8 cellular contexts compared by ENCODE assay signal in the genomic region with DNA sequence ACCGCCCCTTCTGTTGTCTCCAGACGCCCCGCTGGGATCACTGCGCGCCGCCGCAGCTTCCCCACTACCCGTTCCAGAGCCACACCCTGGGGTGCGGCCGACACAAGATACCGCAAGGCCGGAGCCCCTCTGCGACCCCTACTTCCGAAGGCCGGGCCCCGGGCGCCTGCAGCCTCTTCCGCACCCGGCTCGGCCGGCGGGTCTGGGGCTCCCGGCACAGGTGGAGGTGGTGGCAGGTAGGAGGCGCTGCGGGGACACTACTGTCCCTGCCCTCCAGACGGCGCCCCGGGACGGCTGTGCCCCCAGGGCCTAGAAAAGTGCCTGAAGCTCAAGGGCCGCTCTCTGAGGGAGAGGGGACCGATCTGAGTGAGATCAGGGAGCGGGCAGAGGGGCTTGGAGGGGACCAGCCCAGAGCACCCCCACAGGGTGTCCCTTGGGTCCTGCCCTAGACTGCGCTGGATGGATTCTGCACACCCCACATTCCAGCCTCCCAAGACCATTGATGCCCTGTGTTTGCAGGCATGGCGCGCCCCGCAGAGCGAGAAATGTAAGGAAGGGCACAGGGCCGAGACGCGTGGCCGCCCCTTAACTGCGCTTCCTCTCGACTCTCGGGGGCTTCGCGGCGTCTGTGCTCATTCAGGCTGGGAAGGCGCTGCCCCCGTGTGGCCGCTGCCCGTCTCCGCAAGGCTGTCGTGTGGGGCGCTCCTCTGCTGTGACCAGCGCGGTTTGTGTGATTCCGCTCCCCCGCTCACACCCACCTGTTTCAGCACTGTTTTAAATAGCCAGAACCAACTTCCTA.
A peak's percentile ranks its signal among the peaks of the same experiment; 100 is the strongest.
DNase-seq lines count a peak whose midpoint lies in the region; ATAC-seq lines count a peak whose summit lies in the region.

No MANE protein-coding gene starts in this region.

- peak overlapping the region in 1 of 2 experiments; percentile 9 for H3K23ac ChIP-seq in mesenchymal stem cell (ENCODE audit: low read length in 2 of 2)

- peak overlapping the region; percentile 76 for H2AFZ ChIP-seq in mesenchymal stem cell (ENCODE audit: low read depth, low read length)

- H2BK12ac ChIP-seq in mesenchymal stem cell (ENCODE audit: low read length in 2 of 2) = peak overlapping the region; percentile 2 to 69

- peak overlapping the region in 1 of 2 experiments; percentile 44 for H3K14ac ChIP-seq in mesenchymal stem cell (ENCODE audit: low read length in 2 of 2)

- peak overlapping the region; percentile 97 for H3K4me2 ChIP-seq in mesenchymal stem cell (ENCODE audit: low read length, poor library complexity, severe bottlenecking)

- DNase-seq in Ammon's horn (ENCODE audit: low spot score) (peak; percentile 86), NCI-H82 (lab: John Stamatoyannopoulos, UW) (peak; percentile 90), mesenchymal stem cell (peak; percentile 86)
- DNase-seq in activated CD8-positive, alpha-beta memory T cell treated with anti-CD3 and anti-CD28 coated beads for 48 hours (ENCODE audit: low read depth in 2 of 3, low spot score in 2 of 3) = peak; percentile 47 to 51 (median 48)
- DNase-seq in stimulated activated CD4-positive, alpha-beta T cell treated with anti-CD3 and anti-CD28 coated beads, TNF-alpha, amount 100 ng/mL, for 48 hours (ENCODE audit: low read depth in 3 of 3) = peak; percentile 36 to 61 (median 44)

- H4K91ac ChIP-seq in mesenchymal stem cell (ENCODE audit: low read length) = peak overlapping the region; percentile 90

- peak overlapping the region; percentile 100 for H2BK120ac ChIP-seq in mesenchymal stem cell (ENCODE audit: low read depth, low read length)

- peak overlapping the region; percentile 93 to 99 for H3K4ac ChIP-seq in mesenchymal stem cell (ENCODE audit: low read depth in 1 of 2, low read length in 2 of 2)

- H2BK5ac ChIP-seq in mesenchymal stem cell (ENCODE audit: low read depth, low read length, poor library complexity, severe bottlenecking) = no peak overlapping the region

- ATAC-seq in GM19328 (IDR thresholded peaks at IDR 0.05; ENCODE audit: unreplicated experiment) = peak; percentile 81
- ATAC-seq in HG03460 (IDR thresholded peaks at IDR 0.05; ENCODE audit: unreplicated experiment) = peak; percentile 95

- peak overlapping the region; percentile 78 to 86 for H3K18ac ChIP-seq in mesenchymal stem cell (ENCODE audit: low read depth in 1 of 2, low read length in 2 of 2)

- H3K27ac ChIP-seq in mesenchymal stem cell (ENCODE audit: low read length, poor library complexity, severe bottlenecking) = no peak overlapping the region

- H3K4me1 ChIP-seq in endocrine pancreas (ENCODE audit: control insufficient read depth, insufficient read depth, low read length) (no peaks in the 10 kb centered on the region), mesenchymal stem cell (ENCODE audit: control insufficient read depth, insufficient read depth, low read depth, low read length) (peaks cover 27% of the 10 kb centered on the region)

- no peak overlapping the region for H3K4me3 ChIP-seq in endocrine pancreas (ENCODE audit: control insufficient read depth, insufficient read depth, low read length)
- H3K4me3 ChIP-seq in mesenchymal stem cell (ENCODE audit: insufficient read depth in 1 of 2, low read depth in 1 of 2, low read length in 2 of 2) = peak overlapping the region; percentile 64 to 83

- peak overlapping the region; percentile 91 for H2BK15ac ChIP-seq in mesenchymal stem cell (ENCODE audit: low read depth, poor library complexity, severe bottlenecking)

- H3K27me3 ChIP-seq in endocrine pancreas (ENCODE audit: control insufficient read depth, insufficient read depth, low read length) = no peaks in the 10 kb centered on the region
- no peaks in the 10 kb centered on the region for H3K27me3 ChIP-seq in mesenchymal stem cell (ENCODE audit: control insufficient read depth in 1 of 2, insufficient read depth in 1 of 2, low read length in 2 of 2)

- H3K79me1 ChIP-seq in mesenchymal stem cell (replicated peaks; ENCODE audit: low read length, poor library complexity, severe bottlenecking) = no peaks in the 10 kb centered on the region

- H2AK5ac ChIP-seq in mesenchymal stem cell (ENCODE audit: low read length, severe bottlenecking) = no peak overlapping the region

- WGBS in mesenchymal stem cell = 2% methylated on average over 47 of the region's 58 CpGs

- peak overlapping the region; percentile 100 for H4K8ac ChIP-seq in mesenchymal stem cell (ENCODE audit: low read length)

- no peaks in the 10 kb centered on the region for H3K36me3 ChIP-seq in endocrine pancreas (ENCODE audit: control insufficient read depth, insufficient read depth, low read length)
- peaks cover 0 to 8% of the 10 kb centered on the region in 2 experiments for H3K36me3 ChIP-seq in mesenchymal stem cell (ENCODE audit: control insufficient read depth in 1 of 2, insufficient read depth in 2 of 2, low read depth in 1 of 2, low read length in 2 of 2)

- H3K9me3 ChIP-seq in endocrine pancreas (ENCODE audit: control insufficient read depth, low read length) (no peaks in the 10 kb centered on the region), mesenchymal stem cell (ENCODE audit: control insufficient read depth, low read length) (peaks cover 7% of the 10 kb centered on the region)

- H3K9ac ChIP-seq in endocrine pancreas (ENCODE audit: control insufficient read depth, insufficient read depth, low read length) (peak overlapping the region; percentile 38), mesenchymal stem cell (ENCODE audit: low read length) (peak overlapping the region; percentile 90)
